In genomic region chr9:124771867-124772621, GRCh38 we compare ENCODE assay signal across 1 cellular context.
TF ChIP-seq lines count a peak whose summit lies in the region.

No MANE protein-coding gene starts in this region.

TF ChIP-seq in K562, 482 proteins besides CTCF, POLR2A, EP300 and RAD21 (continued from another document):
- peak; percentile 63; the same call in 1 of the 2 replicates for TF ChIP-seq FOXP1 (CRISPR knock-in tag; IDR thresholded peaks at IDR 0.05)
- no peak for TF ChIP-seq SMARCC2 (IDR thresholded peaks at IDR 0.05; ENCODE audit: low read depth)
- TF ChIP-seq ELF1 (tag; IDR thresholded peaks at IDR 0.05), result peak; percentile 82
- 0 out of 2 replicates have a peak, but pooled peaks have one; percentile 46 for TF ChIP-seq GTF2A2 (tag; IDR thresholded peaks at IDR 0.05)
- no peak for TF ChIP-seq SMAD1 (IDR thresholded peaks at IDR 0.05; ENCODE audit: low read depth, low read length, partially characterized antibody)
- no peak for TF ChIP-seq L3MBTL2 (IDR thresholded peaks at IDR 0.05)
- TF ChIP-seq, protein P1, sequence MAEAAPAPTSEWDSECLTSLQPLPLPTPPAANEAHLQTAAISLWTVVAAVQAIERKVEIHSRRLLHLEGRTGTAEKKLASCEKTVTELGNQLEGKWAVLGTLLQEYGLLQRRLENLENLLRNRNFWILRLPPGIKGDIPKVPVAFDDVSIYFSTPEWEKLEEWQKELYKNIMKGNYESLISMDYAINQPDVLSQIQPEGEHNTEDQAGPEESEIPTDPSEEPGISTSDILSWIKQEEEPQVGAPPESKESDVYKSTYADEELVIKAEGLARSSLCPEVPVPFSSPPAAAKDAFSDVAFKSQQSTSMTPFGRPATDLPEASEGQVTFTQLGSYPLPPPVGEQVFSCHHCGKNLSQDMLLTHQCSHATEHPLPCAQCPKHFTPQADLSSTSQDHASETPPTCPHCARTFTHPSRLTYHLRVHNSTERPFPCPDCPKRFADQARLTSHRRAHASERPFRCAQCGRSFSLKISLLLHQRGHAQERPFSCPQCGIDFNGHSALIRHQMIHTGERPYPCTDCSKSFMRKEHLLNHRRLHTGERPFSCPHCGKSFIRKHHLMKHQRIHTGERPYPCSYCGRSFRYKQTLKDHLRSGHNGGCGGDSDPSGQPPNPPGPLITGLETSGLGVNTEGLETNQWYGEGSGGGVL (CRISPR knock-in tag; IDR thresholded peaks at IDR 0.05), result no peak
- TF ChIP-seq, protein P2, sequence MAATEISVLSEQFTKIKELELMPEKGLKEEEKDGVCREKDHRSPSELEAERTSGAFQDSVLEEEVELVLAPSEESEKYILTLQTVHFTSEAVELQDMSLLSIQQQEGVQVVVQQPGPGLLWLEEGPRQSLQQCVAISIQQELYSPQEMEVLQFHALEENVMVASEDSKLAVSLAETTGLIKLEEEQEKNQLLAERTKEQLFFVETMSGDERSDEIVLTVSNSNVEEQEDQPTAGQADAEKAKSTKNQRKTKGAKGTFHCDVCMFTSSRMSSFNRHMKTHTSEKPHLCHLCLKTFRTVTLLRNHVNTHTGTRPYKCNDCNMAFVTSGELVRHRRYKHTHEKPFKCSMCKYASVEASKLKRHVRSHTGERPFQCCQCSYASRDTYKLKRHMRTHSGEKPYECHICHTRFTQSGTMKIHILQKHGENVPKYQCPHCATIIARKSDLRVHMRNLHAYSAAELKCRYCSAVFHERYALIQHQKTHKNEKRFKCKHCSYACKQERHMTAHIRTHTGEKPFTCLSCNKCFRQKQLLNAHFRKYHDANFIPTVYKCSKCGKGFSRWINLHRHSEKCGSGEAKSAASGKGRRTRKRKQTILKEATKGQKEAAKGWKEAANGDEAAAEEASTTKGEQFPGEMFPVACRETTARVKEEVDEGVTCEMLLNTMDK (IDR thresholded peaks at IDR 0.05; ENCODE audit: borderline replicate concordance, insufficient read depth, low read depth, low read length, poor library complexity, severe bottlenecking), result peak; percentile 40
- TF ChIP-seq, protein P3, sequence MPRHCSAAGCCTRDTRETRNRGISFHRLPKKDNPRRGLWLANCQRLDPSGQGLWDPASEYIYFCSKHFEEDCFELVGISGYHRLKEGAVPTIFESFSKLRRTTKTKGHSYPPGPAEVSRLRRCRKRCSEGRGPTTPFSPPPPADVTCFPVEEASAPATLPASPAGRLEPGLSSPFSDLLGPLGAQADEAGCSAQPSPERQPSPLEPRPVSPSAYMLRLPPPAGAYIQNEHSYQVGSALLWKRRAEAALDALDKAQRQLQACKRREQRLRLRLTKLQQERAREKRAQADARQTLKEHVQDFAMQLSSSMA (CRISPR knock-in tag; IDR thresholded peaks at IDR 0.05), result no peak
- TF ChIP-seq RFX7 (CRISPR knock-in tag; IDR thresholded peaks at IDR 0.05), result no peak
- no peak for TF ChIP-seq POLR2G (IDR thresholded peaks at IDR 0.05; ENCODE audit: low read depth, low read length)
- no peak for TF ChIP-seq ZNF12 (CRISPR knock-in tag; IDR thresholded peaks at IDR 0.05)
- no peak for TF ChIP-seq ZNF644 (tag; IDR thresholded peaks at IDR 0.05; ENCODE audit: low read depth)
- TF ChIP-seq PHF20 (IDR thresholded peaks at IDR 0.05; ENCODE audit: partially characterized antibody), result peak; percentile 72
- peak; percentile 99 for TF ChIP-seq HDAC2 (IDR thresholded peaks at IDR 0.05)
- no peak for TF ChIP-seq ZNF561 (CRISPR knock-in tag; conservative IDR thresholded peaks at IDR 0.05)
- TF ChIP-seq MBD2 (IDR thresholded peaks at IDR 0.05; ENCODE audit: borderline replicate concordance, low read depth), result no peak
- no peak for TF ChIP-seq HMBOX1 (IDR thresholded peaks at IDR 0.05)
- TF ChIP-seq SLC30A9 (CRISPR knock-in tag; IDR thresholded peaks at IDR 0.05), result no peak
- TF ChIP-seq NR0B1 (IDR thresholded peaks at IDR 0.05; ENCODE audit: partially characterized antibody), result no peak
- TF ChIP-seq FOSL1 (tag; conservative IDR thresholded peaks at IDR 0.05), result no peak
- TF ChIP-seq FOXK2 (conservative IDR thresholded peaks at IDR 0.05 in 1 of 2, IDR thresholded peaks at IDR 0.05 in 1 of 2; ENCODE audit: low read depth in 2 of 2), result no peak
- no peak for TF ChIP-seq ZNF431 (CRISPR knock-in tag; IDR thresholded peaks at IDR 0.05)
- TF ChIP-seq ZEB2 (IDR thresholded peaks at IDR 0.05), result peak; percentile 18; the same call in 1 of the 2 replicates
- no peak for TF ChIP-seq KDM5B (IDR thresholded peaks at IDR 0.05; ENCODE audit: insufficient replicate concordance, low read depth, low read length)
- TF ChIP-seq ZNF23 (CRISPR knock-in tag; IDR thresholded peaks at IDR 0.05), result no peak
- peak; percentile 61; the same call in 1 of the 2 replicates for TF ChIP-seq ARID2 (IDR thresholded peaks at IDR 0.05)
- no peak for TF ChIP-seq ZNF175 (CRISPR knock-in tag; IDR thresholded peaks at IDR 0.05; ENCODE audit: low read depth)
- no peak for TF ChIP-seq MCM7 (IDR thresholded peaks at IDR 0.05)
- TF ChIP-seq, protein P4, sequence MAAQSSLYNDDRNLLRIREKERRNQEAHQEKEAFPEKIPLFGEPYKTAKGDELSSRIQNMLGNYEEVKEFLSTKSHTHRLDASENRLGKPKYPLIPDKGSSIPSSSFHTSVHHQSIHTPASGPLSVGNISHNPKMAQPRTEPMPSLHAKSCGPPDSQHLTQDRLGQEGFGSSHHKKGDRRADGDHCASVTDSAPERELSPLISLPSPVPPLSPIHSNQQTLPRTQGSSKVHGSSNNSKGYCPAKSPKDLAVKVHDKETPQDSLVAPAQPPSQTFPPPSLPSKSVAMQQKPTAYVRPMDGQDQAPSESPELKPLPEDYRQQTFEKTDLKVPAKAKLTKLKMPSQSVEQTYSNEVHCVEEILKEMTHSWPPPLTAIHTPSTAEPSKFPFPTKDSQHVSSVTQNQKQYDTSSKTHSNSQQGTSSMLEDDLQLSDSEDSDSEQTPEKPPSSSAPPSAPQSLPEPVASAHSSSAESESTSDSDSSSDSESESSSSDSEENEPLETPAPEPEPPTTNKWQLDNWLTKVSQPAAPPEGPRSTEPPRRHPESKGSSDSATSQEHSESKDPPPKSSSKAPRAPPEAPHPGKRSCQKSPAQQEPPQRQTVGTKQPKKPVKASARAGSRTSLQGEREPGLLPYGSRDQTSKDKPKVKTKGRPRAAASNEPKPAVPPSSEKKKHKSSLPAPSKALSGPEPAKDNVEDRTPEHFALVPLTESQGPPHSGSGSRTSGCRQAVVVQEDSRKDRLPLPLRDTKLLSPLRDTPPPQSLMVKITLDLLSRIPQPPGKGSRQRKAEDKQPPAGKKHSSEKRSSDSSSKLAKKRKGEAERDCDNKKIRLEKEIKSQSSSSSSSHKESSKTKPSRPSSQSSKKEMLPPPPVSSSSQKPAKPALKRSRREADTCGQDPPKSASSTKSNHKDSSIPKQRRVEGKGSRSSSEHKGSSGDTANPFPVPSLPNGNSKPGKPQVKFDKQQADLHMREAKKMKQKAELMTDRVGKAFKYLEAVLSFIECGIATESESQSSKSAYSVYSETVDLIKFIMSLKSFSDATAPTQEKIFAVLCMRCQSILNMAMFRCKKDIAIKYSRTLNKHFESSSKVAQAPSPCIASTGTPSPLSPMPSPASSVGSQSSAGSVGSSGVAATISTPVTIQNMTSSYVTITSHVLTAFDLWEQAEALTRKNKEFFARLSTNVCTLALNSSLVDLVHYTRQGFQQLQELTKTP (IDR thresholded peaks at IDR 0.05; ENCODE audit: low read depth in 1 of 2, partially characterized antibody in 2 of 2), result peak in 1 of 2 experiments; percentile 5
- no peak for TF ChIP-seq MTA2 (IDR thresholded peaks at IDR 0.05; ENCODE audit: low read depth)
- TF ChIP-seq TARDBP (IDR thresholded peaks at IDR 0.05), result no peak
- peak; percentile 45 for TF ChIP-seq BRD9 (IDR thresholded peaks at IDR 0.05; ENCODE audit: low read depth, partially characterized antibody)
- TF ChIP-seq POU5F1 (IDR thresholded peaks at IDR 0.05; ENCODE audit: borderline replicate concordance, low read depth, low read length, partially characterized antibody), result no peak
- peak; percentile 88 for TF ChIP-seq SMC3 (conservative IDR thresholded peaks at IDR 0.05; ENCODE audit: insufficient read depth, low read depth, low read length)
- TF ChIP-seq ZFP91 (CRISPR knock-in tag; IDR thresholded peaks at IDR 0.05), result no peak
- TF ChIP-seq MXI1 (IDR thresholded peaks at IDR 0.05; ENCODE audit: low read depth, low read length), result no peak
- TF ChIP-seq, protein P5, sequence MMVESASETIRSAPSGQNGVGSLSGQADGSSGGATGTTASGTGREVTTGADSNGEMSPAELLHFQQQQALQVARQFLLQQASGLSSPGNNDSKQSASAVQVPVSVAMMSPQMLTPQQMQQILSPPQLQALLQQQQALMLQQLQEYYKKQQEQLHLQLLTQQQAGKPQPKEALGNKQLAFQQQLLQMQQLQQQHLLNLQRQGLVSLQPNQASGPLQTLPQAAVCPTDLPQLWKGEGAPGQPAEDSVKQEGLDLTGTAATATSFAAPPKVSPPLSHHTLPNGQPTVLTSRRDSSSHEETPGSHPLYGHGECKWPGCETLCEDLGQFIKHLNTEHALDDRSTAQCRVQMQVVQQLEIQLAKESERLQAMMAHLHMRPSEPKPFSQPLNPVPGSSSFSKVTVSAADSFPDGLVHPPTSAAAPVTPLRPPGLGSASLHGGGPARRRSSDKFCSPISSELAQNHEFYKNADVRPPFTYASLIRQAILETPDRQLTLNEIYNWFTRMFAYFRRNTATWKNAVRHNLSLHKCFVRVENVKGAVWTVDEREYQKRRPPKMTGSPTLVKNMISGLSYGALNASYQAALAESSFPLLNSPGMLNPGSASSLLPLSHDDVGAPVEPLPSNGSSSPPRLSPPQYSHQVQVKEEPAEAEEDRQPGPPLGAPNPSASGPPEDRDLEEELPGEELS (CRISPR knock-in tag; IDR thresholded peaks at IDR 0.05; ENCODE audit: borderline replicate concordance), result no peak
- TF ChIP-seq NFIX (CRISPR knock-in tag; IDR thresholded peaks at IDR 0.05; ENCODE audit: low read depth), result no peak
